ENCODE assay signal across 8 cellular contexts in genomic region chr9:76756273-76756650, GRCh38. TPM values are rescaled to one million over a fixed set of nuclear protein-coding genes. Genes with fewer than 3 reads are reported as not detected.
A peak's percentile ranks its signal among the peaks of the same experiment; 100 is the strongest.
DNase-seq lines count a peak whose midpoint lies in the region; ATAC-seq and TF ChIP-seq lines count a peak whose summit lies in the region.

No MANE protein-coding gene starts in this region.

- H3K4me1 Mint-ChIP-seq in HFFc6 (ENCODE audit: low read depth) (peaks cover 12% of the 10 kb centered on the region), progenitor cell of endocrine pancreas (ENCODE audit: low read depth) (peaks cover 2% of the 10 kb centered on the region)

- no peak overlapping the region for H3K4me3 ChIP-seq in colonic mucosa

- no peaks in the 10 kb centered on the region for H3K27me3 ChIP-seq in colonic mucosa

- H3K36me3 ChIP-seq in colonic mucosa: no peaks in the 10 kb centered on the region

- no peaks in the 10 kb centered on the region for H3K36me3 Mint-ChIP-seq in HFFc6 (ENCODE audit: low read depth)
- H3K36me3 Mint-ChIP-seq in progenitor cell of endocrine pancreas (ENCODE audit: insufficient read depth): no peaks in the 10 kb centered on the region

- no peak for ATAC-seq in HG02759 (IDR thresholded peaks at IDR 0.05; ENCODE audit: unreplicated experiment)
- ATAC-seq in HG02981 (IDR thresholded peaks at IDR 0.05; ENCODE audit: unreplicated experiment): no peak

- H3K27ac Mint-ChIP-seq in HFFc6 (no peak overlapping the region), progenitor cell of endocrine pancreas (no peak overlapping the region)

- no peaks in the 10 kb centered on the region for H3K4me1 ChIP-seq in colonic mucosa

- no peak overlapping the region for H3K27ac ChIP-seq in colonic mucosa

- peaks cover 11% of the 10 kb centered on the region for H3K27me3 Mint-ChIP-seq in HFFc6 (ENCODE audit: insufficient read depth)
- H3K27me3 Mint-ChIP-seq in progenitor cell of endocrine pancreas: peaks cover 30% of the 10 kb centered on the region

- H3K9ac ChIP-seq in colonic mucosa (ENCODE audit: low read depth in 2 of 2, low read length in 2 of 2): no peak overlapping the region

- peak; percentile 45; the same call in 1 of the 2 replicates for TF ChIP-seq CTCF in HFFc6 (IDR thresholded peaks at IDR 0.05)
- no peak for TF ChIP-seq CTCF in colonic mucosa (IDR thresholded peaks at IDR 0.05)
- TF ChIP-seq CTCF in progenitor cell of endocrine pancreas (IDR thresholded peaks at IDR 0.05; ENCODE audit: unreplicated experiment): peak; percentile 17
- no peak for TF ChIP-seq CTCF in GM20000 (IDR thresholded peaks at IDR 0.05; ENCODE audit: extremely low read depth, missing control alignments)

- DNase-seq in GM03348 (ENCODE audit: low spot score): peak; percentile 76
- DNase-seq in HFFc6: peak; percentile 21
- peak; percentile 41 for DNase-seq in NCI-H2171 treated with DMSO at 0.1 percent for 48 hours (lab: John Stamatoyannopoulos, UW)
- DNase-seq in colonic mucosa: peak; percentile 57
- DNase-seq in progenitor cell of endocrine pancreas (ENCODE audit: low spot score, unreplicated experiment): no peak
- no peak for DNase-seq in GM20000 (ENCODE audit: low spot score)

- H3K9me3 Mint-ChIP-seq in HFFc6: no peaks in the 10 kb centered on the region
- H3K9me3 Mint-ChIP-seq in progenitor cell of endocrine pancreas (ENCODE audit: low read depth): no peaks in the 10 kb centered on the region

- no peaks in the 10 kb centered on the region for H3K9me3 ChIP-seq in colonic mucosa

- H3K4me3 Mint-ChIP-seq in HFFc6: peak overlapping the region; percentile 28; the same call in 1 of the 2 replicates
- no peak overlapping the region for H3K4me3 Mint-ChIP-seq in progenitor cell of endocrine pancreas (ENCODE audit: low read depth)

- intact Hi-C loops in colonic mucosa (cut with DNase I): loop anchor here (5.0 kb wide), 1 partner anchor 231 kb away; no protein-coding TSS in a partner anchor

RNA-seq across cellular contexts. Expression of gene PCA3, which starts 8.0 kb away (rescaled TPM):
- not detected for total RNA-seq in HFFc6 (2021; fragmentation: NEBNext Ultra II Directional; extraction: Animal tissue kit (Norgen Biotek cat#: 25700))
- total RNA-seq in colonic mucosa (not detected), progenitor cell of endocrine pancreas (0.22 and 0.31 TPM in 2 replicates)

Comparison
In these comparisons a context has a peak if more than half of its experiments do, and no peak if none do; other contexts are left out.
1. DNase-seq: peak in GM03348 (single experiment), HFFc6 (single experiment), NCI-H2171 treated with DMSO at 0.1 percent for 48 hours (single experiment) and colonic mucosa (single experiment); none in progenitor cell of endocrine pancreas (single experiment) and GM20000 (single experiment).
2. CTCF ChIP-seq: peak in HFFc6 (single experiment) and progenitor cell of endocrine pancreas (single experiment); none in colonic mucosa (single experiment) and GM20000 (single experiment).